1 cellular context compared by ENCODE assay signal in genomic region chr16:57808589-57808988, GRCh38.
TF ChIP-seq lines count a peak whose summit lies in the region.

No MANE protein-coding gene starts in this region.

TF ChIP-seq in H1, 55 proteins besides CTCF, POLR2A, EP300 and RAD21:
- no peak for TF ChIP-seq KDM4A (IDR thresholded peaks at IDR 0.05; ENCODE audit: low read depth, low read length, severe bottlenecking)
- TF ChIP-seq CBX5 (IDR thresholded peaks at IDR 0.05; ENCODE audit: low read depth, low read length) = no peak
- no peak for TF ChIP-seq FOSL1 (IDR thresholded peaks at IDR 0.05; ENCODE audit: insufficient read depth, low read depth, low read length)
- no peak for TF ChIP-seq HDAC2 (IDR thresholded peaks at IDR 0.05; ENCODE audit: borderline replicate concordance in 1 of 2, low read depth in 2 of 2, low read length in 2 of 2)
- no peak for TF ChIP-seq MAX (IDR thresholded peaks at IDR 0.05)
- TF ChIP-seq BCL11A (IDR thresholded peaks at IDR 0.05; ENCODE audit: low read depth in 2 of 2, low read length in 2 of 2) = no peak
- TF ChIP-seq SIX5 (IDR thresholded peaks at IDR 0.05; ENCODE audit: low read depth, low read length) = no peak
- no peak for TF ChIP-seq SP4 (IDR thresholded peaks at IDR 0.05; ENCODE audit: low read length)
- TF ChIP-seq CHD2 (IDR thresholded peaks at IDR 0.05; ENCODE audit: low read length) = no peak
TF ChIP-seq in H1: peak in this region for 0.
